Comparison of ENCODE assay signal across 8 cellular contexts in genomic region chr13:48585456-48585840, GRCh38. TPM values are rescaled to one million over a fixed set of nuclear protein-coding genes. Genes with fewer than 3 reads are reported as not detected.
DNase-seq lines count a peak whose midpoint lies in the region; ATAC-seq and TF ChIP-seq lines count a peak whose summit lies in the region.

No MANE protein-coding gene starts in this region.

- no peak overlapping the region for H3K27ac Mint-ChIP-seq in CD4-positive, alpha-beta T cell

- peaks cover 18% of the 10 kb centered on the region for H3K4me1 Mint-ChIP-seq in CD4-positive, alpha-beta T cell (ENCODE audit: low read depth)

- H3K4me3 Mint-ChIP-seq in CD4-positive, alpha-beta T cell: no peak overlapping the region

- peaks cover 8% of the 10 kb centered on the region for H3K27me3 ChIP-seq in CD4-positive, alpha-beta T cell (ENCODE audit: control insufficient read depth, insufficient read depth, low read length)

- H3K36me3 Mint-ChIP-seq in CD4-positive, alpha-beta T cell (ENCODE audit: low read depth): no peaks in the 10 kb centered on the region

- H3K27ac ChIP-seq in CD4-positive, alpha-beta T cell (ENCODE audit: low read depth, low read length): no peak overlapping the region

- in situ Hi-C loops in G401 (cut with HindIII; ENCODE audit: low sequenced_read_pairs): no loop called here

- no peaks in the 10 kb centered on the region for H3K9me3 ChIP-seq in CD4-positive, alpha-beta T cell (ENCODE audit: control insufficient read depth, low read length)

- no peak for ATAC-seq in HG02884 (IDR thresholded peaks at IDR 0.05; ENCODE audit: unreplicated experiment)
- no peak for ATAC-seq in CD4-positive, alpha-beta T cell (ENCODE audit: poor library complexity)

- no peak for TF ChIP-seq CTCF in CD4-positive, alpha-beta T cell (IDR thresholded peaks at IDR 0.05)

- CTCF ChIA-PET in CD4-positive, alpha-beta T cell (lab: Charles Lee): interaction anchor here (1.6 kb wide), 1 partner anchor 251 kb away, joined by 3 read pairs; no protein-coding TSS in a partner anchor

- POLR2A ChIA-PET in CD4-positive, alpha-beta T cell (lab: Charles Lee): no interaction called here

- peaks cover 3% of the 10 kb centered on the region for H3K27me3 Mint-ChIP-seq in CD4-positive, alpha-beta T cell

- DNase-seq in G401 (ENCODE audit: low spot score): peak; percentile 59
- DNase-seq in NCI-H2196 treated with DMSO at 0.1 percent for 48 hours (lab: John Stamatoyannopoulos, UW; ENCODE audit: unreplicated experiment): peak; percentile 67
- DNase-seq in fibroblast of peridontal ligament (ENCODE audit: extremely low read depth): peak; percentile 61
- peak in 49 of 56 donors; percentile 15 to 87 (median 57) for DNase-seq in nucleus accumbens (lab: John Stamatoyannopoulos, UW)
- DNase-seq in activated effector memory CD4-positive, alpha-beta T cell treated with Interleukin-2 at 50 U/mL for 16 hours: no peak
- DNase-seq in NCI-H2029 (lab: John Stamatoyannopoulos, UW): no peak
- no peak for DNase-seq in CD4-positive, alpha-beta T cell

- intact Hi-C loops in CD4-positive, alpha-beta T cell (cut with DNase I, micrococcal nuclease): loop anchor here in 1 of 2 experiments (10.0 kb wide), 1 partner anchor 351 kb away; the partner anchor contains the start of gene ITM2B

- no peaks in the 10 kb centered on the region for H3K9me3 Mint-ChIP-seq in CD4-positive, alpha-beta T cell

RNA-seq across cellular contexts. Expression of gene RCBTB2, which starts 52.6 kb away (rescaled TPM):
- 4.3 and 10.3 TPM in 2 replicates for total RNA-seq in G401 (2014; rRNA removed; shearing (Covaris generic))
- total RNA-seq in CD4-positive, alpha-beta T cell: 1 to 10 TPM; 6.1 to 6.5 TPM

Comparison
In these comparisons a context has a peak if more than half of its experiments do, and no peak if none do; other contexts are left out.
1. DNase-seq: peak in G401 (single experiment), NCI-H2196 treated with DMSO at 0.1 percent for 48 hours (single experiment), fibroblast of peridontal ligament (single experiment) and nucleus accumbens (49 of 56); none in activated effector memory CD4-positive, alpha-beta T cell treated with Interleukin-2 at 50 U/mL for 16 hours (single experiment), NCI-H2029 (single experiment) and CD4-positive, alpha-beta T cell (0 of 10).